In genomic region chr17:8894673-8895578, GRCh38 we compare ENCODE assay signal across 8 cellular contexts. TPM values are rescaled to one million over a fixed set of nuclear protein-coding genes. Genes with fewer than 3 reads are reported as not detected.
DNase-seq lines count a peak whose midpoint lies in the region; ATAC-seq and TF ChIP-seq lines count a peak whose summit lies in the region.

No MANE protein-coding gene starts in this region.

- H3K4me3 ChIP-seq in OCI-LY3 (ENCODE audit: low read length) (peak overlapping the region; percentile 52), neural cell (ENCODE audit: low read length) (no peak overlapping the region)

- TF ChIP-seq CTCF in OCI-LY3 (IDR thresholded peaks at IDR 0.05; ENCODE audit: low read depth, low read length) (peak; percentile 80), foreskin keratinocyte (conservative IDR thresholded peaks at IDR 0.05) (peak; percentile 84), neural cell (IDR thresholded peaks at IDR 0.05; ENCODE audit: poor library complexity, severe bottlenecking) (peak; percentile 87)

- H3K9me3 ChIP-seq in OCI-LY3 (ENCODE audit: insufficient read depth, low read length) (no peaks in the 10 kb centered on the region), neural cell (ENCODE audit: low read length) (no peaks in the 10 kb centered on the region)

- TF ChIP-seq EP300 in neural cell (conservative IDR thresholded peaks at IDR 0.05; ENCODE audit: poor library complexity, severe bottlenecking), result no peak

- no peaks in the 10 kb centered on the region for H3K79me2 ChIP-seq in OCI-LY3 (ENCODE audit: low read length)
- no peaks in the 10 kb centered on the region for H3K79me2 ChIP-seq in neural cell (replicated peaks; ENCODE audit: insufficient read depth, low read length)

- H3F3A ChIP-seq in neural cell (ENCODE audit: insufficient read depth, low read length, poor library complexity, severe bottlenecking), result no peaks in the 10 kb centered on the region

- H3K27me3 Mint-ChIP-seq in activated T-helper 17 cell treated with anti-CD3 and anti-CD28 coated beads, Interleukin-2, amount 50 U/mL, for 72 hours, result no peaks in the 10 kb centered on the region

- H3K4me1 Mint-ChIP-seq in activated T-helper 17 cell treated with anti-CD3 and anti-CD28 coated beads, Interleukin-2, amount 50 U/mL, for 72 hours, result peaks cover 62% of the 10 kb centered on the region

- H2AFZ ChIP-seq in OCI-LY3 (ENCODE audit: low read depth, low read length) (no peak overlapping the region), neural cell (ENCODE audit: low read depth, low read length) (no peak overlapping the region)

- H4K20me1 ChIP-seq in OCI-LY3 (ENCODE audit: insufficient read depth, low read length), result no peaks in the 10 kb centered on the region
- H4K20me1 ChIP-seq in neural cell (ENCODE audit: insufficient read depth), result no peaks in the 10 kb centered on the region

- H3K9me3 Mint-ChIP-seq in activated T-helper 17 cell treated with anti-CD3 and anti-CD28 coated beads, Interleukin-2, amount 50 U/mL, for 72 hours, result no peaks in the 10 kb centered on the region

- peak; percentile 85 for TF ChIP-seq RAD21 in neural cell (conservative IDR thresholded peaks at IDR 0.05)

- peak overlapping the region; percentile 58 for H3K27ac ChIP-seq in OCI-LY3 (ENCODE audit: low read length)
- no peak overlapping the region for H3K27ac ChIP-seq in foreskin keratinocyte
- no peak overlapping the region for H3K27ac ChIP-seq in neural cell (ENCODE audit: low read length)

- peak overlapping the region; percentile 10 for H3K27ac Mint-ChIP-seq in activated T-helper 17 cell treated with anti-CD3 and anti-CD28 coated beads, Interleukin-2, amount 50 U/mL, for 72 hours

- peak; percentile 39 for ATAC-seq in HG02973 (IDR thresholded peaks at IDR 0.05; ENCODE audit: unreplicated experiment)
- ATAC-seq in activated T-helper 17 cell treated with anti-CD3 and anti-CD28 coated beads, Interleukin-2, amount 50 U/mL, for 72 hours (replicated peaks), result no peak
- ATAC-seq in foreskin keratinocyte, result peak; percentile 86
- no peak for ATAC-seq in HG03432 (IDR thresholded peaks at IDR 0.05; ENCODE audit: unreplicated experiment)
- no peak for ATAC-seq in GM21723 (IDR thresholded peaks at IDR 0.05; ENCODE audit: unreplicated experiment)

- H3K9me2 ChIP-seq in neural cell (ENCODE audit: insufficient read depth, low read length), result no peaks in the 10 kb centered on the region

- peak overlapping the region; percentile 58 for H3K4me3 Mint-ChIP-seq in activated T-helper 17 cell treated with anti-CD3 and anti-CD28 coated beads, Interleukin-2, amount 50 U/mL, for 72 hours

- peaks cover 91% of the 10 kb centered on the region for H3K36me3 Mint-ChIP-seq in activated T-helper 17 cell treated with anti-CD3 and anti-CD28 coated beads, Interleukin-2, amount 50 U/mL, for 72 hours (ENCODE audit: low read depth)

- peak; percentile 30 for DNase-seq in DMS53 treated with DMSO at 0.1 percent for 48 hours (lab: John Stamatoyannopoulos, UW; ENCODE audit: unreplicated experiment)
- DNase-seq in foreskin keratinocyte, result peak; percentile 21 to 47

- H3K4me2 ChIP-seq in OCI-LY3 (ENCODE audit: low read length) (peak overlapping the region; percentile 66), neural cell (ENCODE audit: low read length) (no peak overlapping the region)

- no peaks in the 10 kb centered on the region for H3K27me3 ChIP-seq in OCI-LY3 (ENCODE audit: low read depth, low read length)
- peaks cover 2% of the 10 kb centered on the region for H3K27me3 ChIP-seq in foreskin keratinocyte
- H3K27me3 ChIP-seq in neural cell (ENCODE audit: insufficient read depth, low read depth, low read length), result no peaks in the 10 kb centered on the region

- H3K36me3 ChIP-seq in OCI-LY3 (replicated peaks; ENCODE audit: low read depth, low read length) (peaks cover 11% of the 10 kb centered on the region), neural cell (ENCODE audit: insufficient read depth, low read length) (no peaks in the 10 kb centered on the region)

- peaks cover 72% of the 10 kb centered on the region for H3K4me1 ChIP-seq in OCI-LY3 (ENCODE audit: low read length)
- H3K4me1 ChIP-seq in foreskin keratinocyte, result no peaks in the 10 kb centered on the region

- peak overlapping the region; percentile 14; the same call in 1 of the 2 replicates for H3K9ac ChIP-seq in OCI-LY3 (ENCODE audit: low read length)
- no peak overlapping the region for H3K9ac ChIP-seq in neural cell (ENCODE audit: low read length)

TF ChIP-seq in neural cell, 6 proteins besides CTCF, POLR2A, EP300 and RAD21:
- TF ChIP-seq POLR2AphosphoS5 (IDR thresholded peaks at IDR 0.05) (no peak), SMC3 (conservative IDR thresholded peaks at IDR 0.05; ENCODE audit: poor library complexity) (peak; percentile 89), REST (IDR thresholded peaks at IDR 0.05; ENCODE audit: borderline replicate concordance) (no peak), EZH2 (IDR thresholded peaks at IDR 0.05; ENCODE audit: borderline replicate concordance, insufficient read depth, low read length, poor library complexity, severe bottlenecking) (no peak), TAF1 (IDR thresholded peaks at IDR 0.05; ENCODE audit: low read depth) (no peak)

RNA-seq across cellular contexts. Expression of gene PIK3R6, which starts 27.5 kb away (rescaled TPM):
- total RNA-seq in activated T-helper 17 cell treated with anti-CD3 and anti-CD28 coated beads, Interleukin-2, amount 50 U/mL, for 72 hours, result 1 to 10 TPM; 4.6 to 7.6 TPM
- not detected in 2 replicates for total RNA-seq in foreskin keratinocyte
- polyA plus RNA-seq in foreskin keratinocyte, result not detected in 2 replicates
- not detected in 2 replicates for polyA plus RNA-seq in neural cell
- not detected in 2 replicates for polyA minus RNA-seq in neural cell

Comparison
In these comparisons a context has a peak if more than half of its experiments do, and no peak if none do; other contexts are left out.
1. ATAC-seq: peak in HG02973 (single experiment) and foreskin keratinocyte (single experiment); none in activated T-helper 17 cell treated with anti-CD3 and anti-CD28 coated beads, Interleukin-2, amount 50 U/mL, for 72 hours (single experiment), HG03432 (single experiment) and GM21723 (single experiment).
2. Peak in every context shown above with its lines, with median percentiles within 50 percentile points of each other: CTCF ChIP-seq.